In the genomic region with DNA sequence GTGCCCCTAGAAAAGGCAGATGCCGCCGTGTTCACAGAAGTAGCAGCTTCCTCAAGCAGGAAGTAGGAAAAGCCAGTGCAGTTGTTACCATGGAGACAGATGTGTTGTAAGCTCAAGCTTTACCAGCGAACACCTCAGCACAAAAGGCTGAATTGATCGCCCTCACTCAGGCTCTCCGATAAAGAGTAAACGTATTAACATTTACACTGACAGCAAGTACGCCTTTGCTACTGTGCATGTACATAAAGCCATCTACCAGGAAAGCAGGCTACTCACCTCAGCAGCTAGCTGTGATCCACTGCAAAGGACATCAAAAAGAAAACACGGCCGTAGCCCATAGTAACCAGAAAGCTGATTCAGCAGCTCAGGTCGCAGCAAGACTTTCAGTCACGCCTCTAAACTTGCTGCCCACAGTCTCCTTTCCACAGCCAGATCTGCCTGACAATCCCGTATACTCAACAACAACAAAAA, we compare ENCODE assay signal across 8 cellular contexts.
A peak's percentile ranks its signal among the peaks of the same experiment; 100 is the strongest.
DNase-seq lines count a peak whose midpoint lies in the region; ATAC-seq and TF ChIP-seq lines count a peak whose summit lies in the region.
"Not testable (repeated sequence)": the region's sequence is repeated elsewhere in the genome, so short reads cannot be mapped to it uniquely, and the experiment has no call there.

No MANE protein-coding gene starts in this region.

- H3K4me1 Mint-ChIP-seq in effector memory CD8-positive, alpha-beta T cell (ENCODE audit: low read depth in 2 of 2): peaks cover 26 to 47% of the 10 kb centered on the region in 2 donors
- peaks cover 56% of the 10 kb centered on the region for H3K4me1 Mint-ChIP-seq in stimulated activated naive CD8-positive, alpha-beta T cell treated with anti-CD3 and anti-CD28 coated beads, Interleukin-15, amount 100 ng/mL, for 72 hours

- TF ChIP-seq CTCF in DND-41 (IDR thresholded peaks at IDR 0.05; ENCODE audit: borderline replicate concordance, extremely low read depth, low read length, poor library complexity, severe bottlenecking); sigmoid colon (IDR thresholded peaks at IDR 0.05): not testable (repeated sequence)

- H3K4me2 ChIP-seq in DND-41 (ENCODE audit: insufficient read depth, low read length): peak overlapping the region; percentile 27; the same call in 1 of the 2 replicates

- peak overlapping the region; percentile 84 to 89 for H3K4me3 Mint-ChIP-seq in effector memory CD8-positive, alpha-beta T cell
- peak overlapping the region; percentile 86 to 90 for H3K4me3 Mint-ChIP-seq in stimulated activated naive CD8-positive, alpha-beta T cell treated with anti-CD3 and anti-CD28 coated beads, Interleukin-15, amount 100 ng/mL, for 72 hours

- DNase-seq in DND-41: peak; percentile 37
- peak; percentile 10 for DNase-seq in NCI-H2107 treated with DMSO at 0.1 percent for 48 hours (lab: John Stamatoyannopoulos, UW; ENCODE audit: unreplicated experiment)
- DNase-seq in activated CD4-positive, alpha-beta T cell treated with anti-CD3 and anti-CD28 coated beads for 1 hour: peak; percentile 34
- DNase-seq in activated gamma-delta T cell treated with Interleukin-2 at 50 U/mL for 16 hours: peak; percentile 46
- DNase-seq in effector memory CD8-positive, alpha-beta T cell: peak; percentile 26 to 54 (median 33)
- peak; percentile 37 to 59 for DNase-seq in left colon
- DNase-seq in sigmoid colon: not testable (repeated sequence)
- peak in 1 of 2 donors; percentile 58 for DNase-seq in stimulated activated naive CD8-positive, alpha-beta T cell treated with anti-CD3 and anti-CD28 coated beads, Interleukin-15, amount 100 ng/mL, for 72 hours

- H3K27me3 Mint-ChIP-seq in effector memory CD8-positive, alpha-beta T cell; stimulated activated naive CD8-positive, alpha-beta T cell treated with anti-CD3 and anti-CD28 coated beads, Interleukin-15, amount 100 ng/mL, for 72 hours: not testable (repeated sequence)

- H3K27ac ChIP-seq in DND-41 (ENCODE audit: low read length): not testable (repeated sequence)
- H3K27ac ChIP-seq in sigmoid colon: peak overlapping the region in 3 of 4 donors; percentile 2 to 49 (median 39)

- not testable (repeated sequence) for H3K9me3 Mint-ChIP-seq in effector memory CD8-positive, alpha-beta T cell; stimulated activated naive CD8-positive, alpha-beta T cell treated with anti-CD3 and anti-CD28 coated beads, Interleukin-15, amount 100 ng/mL, for 72 hours

- H3K4me3 ChIP-seq in DND-41 (ENCODE audit: low read depth in 1 of 2, low read length in 2 of 2): not testable (repeated sequence)
- peak overlapping the region in 3 of 4 donors; percentile 25 to 44 (median 36) for H3K4me3 ChIP-seq in sigmoid colon

- intact Hi-C loops in left colon (cut with DNase I, micrococcal nuclease); sigmoid colon (cut with DNase I): not testable (repeated sequence)

- not testable (repeated sequence) for H3K27me3 ChIP-seq in DND-41 (ENCODE audit: insufficient read depth, low read length, poor library complexity); sigmoid colon

- not testable (repeated sequence) for H2AFZ ChIP-seq in DND-41 (ENCODE audit: low read depth, low read length)

- H3K36me3 Mint-ChIP-seq in effector memory CD8-positive, alpha-beta T cell (ENCODE audit: insufficient read depth): not testable (repeated sequence)

- H3K9me3 ChIP-seq in DND-41 (ENCODE audit: insufficient read depth, low read length, severe bottlenecking); sigmoid colon: not testable (repeated sequence)

- WGBS in sigmoid colon, 2 donors: 2 to 7% methylated on average over 12 of the region's 12 CpGs

- not testable (repeated sequence) for H3K36me3 ChIP-seq in DND-41 (ENCODE audit: insufficient read depth, low read length); sigmoid colon

- not testable (repeated sequence) for H3K9ac ChIP-seq in DND-41 (ENCODE audit: low read depth, low read length)

- ATAC-seq in DND-41 (ENCODE audit: insufficient read depth, low read depth); effector memory CD8-positive, alpha-beta T cell (replicated peaks); stimulated activated naive CD8-positive, alpha-beta T cell treated with anti-CD3 and anti-CD28 coated beads, Interleukin-15, amount 100 ng/mL, for 72 hours: not testable (repeated sequence)
- ATAC-seq in left colon: peak; percentile 44

- H4K20me1 ChIP-seq in DND-41 (ENCODE audit: insufficient read depth, low read length): not testable (repeated sequence)

- peak overlapping the region; percentile 97 to 100 for H3K27ac Mint-ChIP-seq in effector memory CD8-positive, alpha-beta T cell
- H3K27ac Mint-ChIP-seq in stimulated activated naive CD8-positive, alpha-beta T cell treated with anti-CD3 and anti-CD28 coated beads, Interleukin-15, amount 100 ng/mL, for 72 hours: peak overlapping the region; percentile 96 to 99

- not testable (repeated sequence) for H3K79me2 ChIP-seq in DND-41 (ENCODE audit: insufficient read depth, low read length)

- not testable (repeated sequence) for H3K4me1 ChIP-seq in DND-41 (ENCODE audit: insufficient read depth, low read length); sigmoid colon

- not testable (repeated sequence) for TF ChIP-seq EP300 in sigmoid colon (IDR thresholded peaks at IDR 0.05)

- TF ChIP-seq POLR2A in sigmoid colon (IDR thresholded peaks at IDR 0.05): not testable (repeated sequence)
